In the genomic region with DNA sequence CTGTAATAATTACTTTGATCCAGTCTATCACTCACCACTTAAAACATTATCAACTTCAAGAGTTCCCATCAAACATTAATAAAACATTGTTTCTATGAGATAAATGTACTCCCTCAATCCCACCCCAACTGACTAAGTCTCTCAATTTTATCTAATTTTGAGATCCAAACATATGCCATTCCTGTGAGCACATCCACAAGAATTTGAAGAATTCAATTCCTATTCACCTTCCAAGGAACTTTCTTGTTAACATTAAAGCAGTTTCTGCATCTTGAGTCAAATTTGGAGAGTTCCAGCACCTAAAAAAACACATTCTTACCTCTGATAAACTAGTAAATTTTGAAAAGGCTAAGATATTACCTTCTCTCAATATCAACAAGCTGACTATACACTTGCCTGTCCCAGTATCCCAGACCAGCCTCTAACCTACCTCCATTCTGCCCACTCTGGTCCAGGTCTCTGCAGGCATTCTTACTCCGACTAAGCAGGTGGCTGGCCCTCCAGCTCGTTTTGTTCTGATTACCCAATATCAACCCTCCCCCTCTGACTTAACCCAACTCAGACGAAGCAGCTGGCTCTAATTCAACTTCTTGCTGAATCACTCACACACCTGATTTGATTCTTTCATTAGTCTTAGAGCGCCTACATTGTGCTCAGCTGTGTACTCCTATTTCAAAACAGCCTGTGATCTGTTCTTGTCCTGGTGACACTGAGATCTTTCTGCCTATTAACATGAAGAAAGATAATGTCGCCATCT, we compare ENCODE assay signal across 14 cellular contexts.
DNase-seq lines count a peak whose midpoint lies in the region; ATAC-seq, FAIRE-seq and TF ChIP-seq lines count a peak whose summit lies in the region.
"Had no signal": no experiment of that assay in that cellular context is flagged by ENCODE, and none has a peak within 500 bp of the region (broad histone marks: within the 10 kb centered on the region; RNA-seq: fewer than 3 reads in every experiment).

No MANE protein-coding gene starts in this region.

- no peak overlapping the region for H3K23ac ChIP-seq in trophoblast cell (ENCODE audit: low read length)

- H3K18ac ChIP-seq in trophoblast cell (ENCODE audit: low read length): no peak overlapping the region

- no peak overlapping the region for H4K91ac ChIP-seq in trophoblast cell (ENCODE audit: low read depth, low read length)

- H2BK120ac ChIP-seq in trophoblast cell (ENCODE audit: insufficient read depth, low read length, poor library complexity): no peak overlapping the region

- H2AK5ac ChIP-seq in trophoblast cell (ENCODE audit: low read length): no peak overlapping the region

- H3K4ac ChIP-seq in trophoblast cell (ENCODE audit: low read depth, low read length): no peak overlapping the region

- H2BK5ac ChIP-seq in trophoblast cell (ENCODE audit: low read depth, low read length, poor library complexity): no peak overlapping the region

- no peak overlapping the region for H4K8ac ChIP-seq in trophoblast cell (ENCODE audit: low read depth, low read length)

- no peak overlapping the region for H3K4me2 ChIP-seq in trophoblast cell (ENCODE audit: low read length)
- H3K4me2 ChIP-seq: smooth muscle cell had no signal

- WGBS in trophoblast cell (ENCODE audit: extremely low coverage, insufficient coverage, insufficient read length): no CpG with 5 or more reads among the region's 5 CpGs

- no peak overlapping the region for H3K14ac ChIP-seq in trophoblast cell (ENCODE audit: low read length)

- no peak overlapping the region for H2BK12ac ChIP-seq in trophoblast cell (ENCODE audit: low read length)

- no peaks in the 10 kb centered on the region for H3K79me2 ChIP-seq in trophoblast cell (ENCODE audit: control insufficient read depth, insufficient read depth, low read length, poor library complexity)

- no peaks in the 10 kb centered on the region for H3K9me3 ChIP-seq in trophoblast cell (ENCODE audit: insufficient read depth, low read depth, low read length)
- H3K9me3 ChIP-seq: tibial artery had no signal

- H3K4me3 ChIP-seq in fibroblast of pulmonary artery (replicated peaks; ENCODE audit: low read depth, low read length): no peak overlapping the region
- no peak overlapping the region for H3K4me3 ChIP-seq in trophoblast cell (ENCODE audit: low read depth, low read length)
- H3K4me3 ChIP-seq: smooth muscle cell, tibial artery had no signal

- no peak overlapping the region for H3K9ac ChIP-seq in trophoblast cell (ENCODE audit: low read length)

- no peak overlapping the region for H4K12ac ChIP-seq in trophoblast cell (ENCODE audit: low read depth, low read length)

- no peaks in the 10 kb centered on the region for H3K27me3 ChIP-seq in trophoblast cell (ENCODE audit: insufficient read depth, low read length)
- H3K27me3 ChIP-seq: tibial artery had no signal

- no peaks in the 10 kb centered on the region for H3K79me1 ChIP-seq in trophoblast cell (ENCODE audit: low read length)

- H3K27ac ChIP-seq in trophoblast cell (ENCODE audit: low read depth, low read length): no peak overlapping the region
- H3K27ac ChIP-seq: tibial artery had no signal

- peak; percentile 76 for FAIRE-seq in RCC 7860 (lab: Jason Lieb, UNC)

- TF ChIP-seq CTCF in fibroblast of pulmonary artery (IDR thresholded peaks at IDR 0.05; ENCODE audit: low read length, missing control alignments): no peak

- no peak overlapping the region for H2AFZ ChIP-seq in trophoblast cell (ENCODE audit: insufficient read depth, low read length, poor library complexity)

- DNase-seq in HCEC 1CT (peak; percentile 24), RCC 7860 (ENCODE audit: low spot score) (peak; percentile 33), fibroblast of pulmonary artery (ENCODE audit: low read depth) (peak; percentile 22), trophoblast cell (peak; percentile 13 to 26), DMS79 treated with DMSO at 0.1 percent for 48 hours (lab: John Stamatoyannopoulos, UW) (no peak), RPMI8226 (no peak), DMS153 (lab: John Stamatoyannopoulos, UW) (no peak)
- DNase-seq: activated CD4-positive, CD25-positive, alpha-beta regulatory T cell treated with anti-CD3 and anti-CD28 coated beads, Interleukin-2, amount 50 U/mL, for 72 hours; activated T-cell treated with anti-CD3 and anti-CD28 coated beads, Interleukin-2, amount 50 U/mL, for 24 hours; amygdala; DMS 273 treated with DMSO at 0.1 percent for 48 hours; tibial artery had no signal

- ATAC-seq in HG02763 (IDR thresholded peaks at IDR 0.05; ENCODE audit: unreplicated experiment): no peak

- peaks cover 2 to 4% of the 10 kb centered on the region in 2 experiments for H3K4me1 ChIP-seq in trophoblast cell (ENCODE audit: control insufficient read depth in 1 of 2, insufficient read depth in 2 of 2, low read length in 2 of 2)
- H3K4me1 ChIP-seq: tibial artery had no signal

- H3K36me3 ChIP-seq in trophoblast cell (ENCODE audit: control insufficient read depth in 1 of 2, insufficient read depth in 2 of 2, low read length in 2 of 2): no peaks in the 10 kb centered on the region
- H3K36me3 ChIP-seq: tibial artery had no signal

Comparison
In these comparisons a context has a peak if more than half of its experiments do, and no peak if none do; other contexts are left out.
1. DNase-seq: peak in HCEC 1CT (single experiment), RCC 7860 (single experiment), fibroblast of pulmonary artery (single experiment) and trophoblast cell (2 of 2); none in DMS79 treated with DMSO at 0.1 percent for 48 hours (single experiment), RPMI8226 (single experiment) and DMS153 (single experiment).